Comparison of ENCODE assay signal across 1 cellular context in genomic region chr16:57800213-57801097, GRCh38.
TF ChIP-seq lines count a peak whose summit lies in the region.

No MANE protein-coding gene starts in this region.

TF ChIP-seq in IMR-90, 13 proteins besides CTCF, POLR2A, EP300 and RAD21 (continued from another document):
- no peak for TF ChIP-seq ELK1 (IDR thresholded peaks at IDR 0.05; ENCODE audit: borderline replicate concordance, low read depth, low read length)
